ENCODE assay signal across 9 cellular contexts in genomic region chr6:78910611-78911134, GRCh38. TPM values are rescaled to one million over a fixed set of nuclear protein-coding genes. Genes with fewer than 3 reads are reported as not detected.
A peak's percentile ranks its signal among the peaks of the same experiment; 100 is the strongest.
DNase-seq lines count a peak whose midpoint lies in the region; ATAC-seq, FAIRE-seq and TF ChIP-seq lines count a peak whose summit lies in the region.
"Had no signal": no experiment of that assay in that cellular context is flagged by ENCODE, and none has a peak within 500 bp of the region (broad histone marks: within the 10 kb centered on the region; RNA-seq: fewer than 3 reads in every experiment).

No MANE protein-coding gene starts in this region.

- TF ChIP-seq EP300 in GM12878 (IDR thresholded peaks at IDR 0.05; ENCODE audit: borderline replicate concordance in 1 of 2, control insufficient read depth in 1 of 2, low read depth in 2 of 2, low read length in 2 of 2): no peak

- H3K36me3 ChIP-seq in GM12878 (ENCODE audit: control insufficient read depth in 2 of 2, insufficient read depth in 2 of 2, low read length in 1 of 2): no peaks in the 10 kb centered on the region

- no peaks in the 10 kb centered on the region for H3K4me1 ChIP-seq in GM12878 (ENCODE audit: control insufficient read depth, insufficient read depth, low read length)

- H3K27me3 ChIP-seq in GM12878 (replicated peaks in 1 of 2; ENCODE audit: control insufficient read depth in 2 of 2, insufficient read depth in 2 of 2, low read length in 1 of 2): no peaks in the 10 kb centered on the region

- H3K27ac ChIP-seq in GM12878 (ENCODE audit: control insufficient read depth, insufficient read depth): no peak overlapping the region

- intact Hi-C loops in GM12878 (cut with micrococcal nuclease; ENCODE audit: unreplicated experiment): no loop called here

- ATAC-seq in HG03139 (IDR thresholded peaks at IDR 0.05; ENCODE audit: unreplicated experiment): peak; percentile 65
- ATAC-seq in GM12878: peak; percentile 75

- SMC1A ChIA-PET in GM12878 (lab: Charles Lee; ENCODE audit: uncharacterized antibody, unreplicated experiment): interaction anchor here (1.2 to 1.5 kb wide), 2 partner anchors 14 to 27 kb away, joined by 3 to 5 read pairs; no protein-coding TSS in a partner anchor

- CTCF ChIA-PET in GM12878 (lab: Yijun Ruan, JAX): no interaction called here

- no peak overlapping the region for H3K4me3 ChIP-seq in GM12878

- H2AFZ ChIP-seq in GM12878 (ENCODE audit: control insufficient read depth, low read depth, low read length): 0 out of 2 replicates have a peak overlapping the region, but pooled peaks have one; percentile 40

- no TSS peak for BruUV-seq in GM12878 (replicated peaks; lab: Mats Ljungman, UMichigan)

- FAIRE-seq in GM12878 (lab: Jason Lieb, UNC): no peak

- no peak for TF ChIP-seq CTCF in GM12878 (IDR thresholded peaks at IDR 0.05 in 2 of 3, conservative IDR thresholded peaks at IDR 0.05 in 1 of 3; ENCODE audit: control insufficient read depth in 2 of 3, extremely low read depth in 1 of 3, insufficient read depth in 1 of 3, low read depth in 3 of 3, low read length in 3 of 3)

- no peaks in the 10 kb centered on the region for H4K20me1 ChIP-seq in GM12878 (ENCODE audit: control insufficient read depth, insufficient read depth)

- RAD21 ChIA-PET in GM12878 (lab: Charles Lee; ENCODE audit: unreplicated experiment): no interaction called here

- DNase-seq in activated T-cell treated with anti-CD3 and anti-CD28 coated beads for 48 hours (ENCODE audit: low read depth) (peak; percentile 22), activated T-cell treated with anti-CD3 and anti-CD28 coated beads for 4 hours (no peak), GM12878 (ENCODE audit: low read depth, low spot score) (no peak), islet precursor cell (peak; percentile 63), GF-D8 (lab: John Stamatoyannopoulos, UW) (no peak), SKM-1 treated with dmso at 0.1 percent for 144 hours (lab: John Stamatoyannopoulos, UW; ENCODE audit: unreplicated experiment) (no peak)
- DNase-seq in stimulated activated CD8-positive, alpha-beta memory T cell treated with anti-CD3 and anti-CD28 coated beads, Interleukin-4, amount 100 ng/mL, for 48 hours: peak; percentile 41
- DNase-seq: DND-41 had no signal

- H3K9ac ChIP-seq in GM12878 (ENCODE audit: control insufficient read depth, insufficient read depth, low read length): no peak overlapping the region

- POLR2A ChIA-PET in GM12878 (lab: Charles Lee): no interaction called here

- H3K4me2 ChIP-seq in GM12878 (ENCODE audit: control insufficient read depth, insufficient read depth): peak overlapping the region; percentile 72

- TF ChIP-seq POLR2A in GM12878 (IDR thresholded peaks at IDR 0.05; ENCODE audit: low read depth, low read length): no peak

- in situ Hi-C loops in GM12878 (cut with MboI): no loop called here

- H3K79me2 ChIP-seq in GM12878 (ENCODE audit: control insufficient read depth, insufficient read depth, low read length): no peaks in the 10 kb centered on the region

- TF ChIP-seq RAD21 in GM12878 (IDR thresholded peaks at IDR 0.05; ENCODE audit: insufficient read depth, low read depth, low read length): no peak

- 34% methylated on average over 47 of the region's 47 CpGs for WGBS in GM12878 (ENCODE audit: insufficient coverage, insufficient replicate concordance, low lambda C conversion rate, missing lambda C conversion rate)

- H3K9me3 ChIP-seq in GM12878 (replicated peaks; ENCODE audit: control insufficient read depth, insufficient read depth, low read length): no peaks in the 10 kb centered on the region; the same call in 2 of the 3 replicates

TF ChIP-seq in GM12878, 131 proteins besides CTCF, POLR2A, EP300 and RAD21:
- TF ChIP-seq YBX1 (IDR thresholded peaks at IDR 0.05) (no peak), HDAC6 (IDR thresholded peaks at IDR 0.05; ENCODE audit: unreplicated experiment) (peak; percentile 48)

RNA-seq across cellular contexts. Expression of gene IRAK1BP1, which starts 43.3 kb away (rescaled TPM):
- 26.9 and 30.8 TPM in 2 replicates for total RNA-seq in GM12878 (2013; cell fraction: nucleolus; rRNA removed)
- total RNA-seq in GM12878 (2014; rRNA removed): 4.8 and 7.6 TPM in 2 replicates
- 6.4 and 6.7 TPM in 2 replicates for total RNA-seq in GM12878 (2014; rRNA removed; fragmentation: Illumina TruSeq; extraction: Trizol)
- total RNA-seq in GM12878 (2021): 3.7 and 4.3 TPM in 2 replicates
- 0.71 TPM for polyA plus RNA-seq in GM12878 (2011; ENCODE audit: low read depth)
- 4.5 and 7.5 TPM in 2 replicates for polyA plus RNA-seq in GM12878 (2011; rRNA removed)
- 1.9 and 2.6 TPM in 2 replicates for polyA plus RNA-seq in GM12878 (2011; cell fraction: cytosol; rRNA removed)
- 4.3 and 4.4 TPM in 2 replicates for polyA plus RNA-seq in GM12878 (2011; cell fraction: nucleus; rRNA removed)
- polyA plus RNA-seq in GM12878 (2012): 1.8 and 2.0 TPM in 2 replicates
- 4.0 and 4.5 TPM in 2 replicates for polyA plus RNA-seq in GM12878 (2014; fragmentation: Illumina TruSeq; extraction: Trizol)
- 1 to 10 TPM; 2.3 to 2.6 TPM for polyA plus RNA-seq in GM12878 (2014; fragmentation: Nextera tagmentation; extraction: Ambion mirVana)
- 2.7 and 3.4 TPM in 2 replicates for polyA plus RNA-seq in GM12878 (2014; rRNA removed)
- 1 to 10 TPM; 2.3 to 3.0 TPM for polyA plus RNA-seq in GM12878 (2016; fragmentation: Nextera tagmentation; extraction: Ambion mirVana)
- polyA minus RNA-seq in GM12878 (2011; rRNA and poly(A)+ RNA removed): 9.8 and 10.0 TPM in 2 replicates
- 2.1 and 2.3 TPM in 2 replicates for polyA minus RNA-seq in GM12878 (2011; cell fraction: cytosol; rRNA and poly(A)+ RNA removed)
- polyA minus RNA-seq in GM12878 (2011; cell fraction: nucleus; rRNA and poly(A)+ RNA removed): 10.9 and 16.7 TPM in 2 replicates

Comparison
In these comparisons a context has a peak if more than half of its experiments do, and no peak if none do; other contexts are left out.
1. DNase-seq: peak in activated T-cell treated with anti-CD3 and anti-CD28 coated beads for 48 hours (single experiment), islet precursor cell (single experiment) and stimulated activated CD8-positive, alpha-beta memory T cell treated with anti-CD3 and anti-CD28 coated beads, Interleukin-4, amount 100 ng/mL, for 48 hours (single experiment); none in activated T-cell treated with anti-CD3 and anti-CD28 coated beads for 4 hours (single experiment), GM12878 (single experiment), GF-D8 (single experiment) and SKM-1 treated with dmso at 0.1 percent for 144 hours (single experiment).